In the genomic region with DNA sequence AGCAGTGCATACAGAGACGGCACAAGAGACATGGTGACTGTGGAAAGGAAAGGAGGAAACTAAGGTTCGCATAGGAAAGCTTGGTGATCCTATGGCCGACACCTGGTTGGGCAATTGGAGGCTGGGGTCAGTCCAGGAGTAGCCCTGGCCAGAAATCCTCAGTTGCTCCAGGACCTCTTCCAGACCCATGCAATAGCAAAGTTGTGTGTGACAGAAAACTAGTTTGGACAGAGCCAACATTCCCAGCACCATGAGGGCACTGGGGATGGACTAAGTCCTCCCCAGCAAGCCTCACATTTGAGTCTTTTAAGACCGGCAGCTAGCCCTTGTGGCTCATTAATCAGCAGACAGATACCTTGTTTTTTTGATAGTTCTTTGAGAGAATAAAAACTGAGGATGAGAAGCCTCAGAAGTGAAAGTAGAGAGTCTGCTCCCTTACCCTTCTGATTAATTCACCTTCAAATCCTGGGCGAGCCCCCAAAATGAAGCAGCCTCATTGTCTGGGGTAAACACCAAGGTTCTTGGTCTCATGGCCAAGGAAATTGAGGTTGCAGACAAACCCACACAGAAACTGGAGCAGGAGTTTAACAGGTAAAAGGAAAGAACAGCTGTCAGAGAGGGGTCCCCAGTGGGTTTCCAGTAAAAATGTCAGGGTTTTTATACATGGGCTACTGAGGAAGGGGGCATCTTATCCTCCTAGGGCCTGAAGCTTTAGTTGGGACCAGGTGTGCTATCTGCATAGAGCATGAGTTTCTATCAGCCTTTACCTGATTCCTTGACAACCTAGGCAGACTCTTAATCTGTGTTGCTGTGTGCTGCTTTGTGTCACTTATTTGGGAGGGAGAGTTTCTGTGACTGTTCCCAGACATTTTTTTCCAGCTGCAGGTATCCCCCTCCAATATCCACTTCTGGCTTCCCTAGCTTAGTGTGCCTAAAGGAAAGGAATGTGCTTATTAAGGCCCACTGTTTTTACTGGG, we compare ENCODE assay signal across 10 cellular contexts. TPM values are rescaled to one million over a fixed set of nuclear protein-coding genes. Genes with fewer than 3 reads are reported as not detected.
A peak's percentile ranks its signal among the peaks of the same experiment; 100 is the strongest.
DNase-seq lines count a peak whose midpoint lies in the region; ATAC-seq and TF ChIP-seq lines count a peak whose summit lies in the region.
"Had no signal": no experiment of that assay in that cellular context is flagged by ENCODE, and none has a peak within 500 bp of the region (broad histone marks: within the 10 kb centered on the region; RNA-seq: fewer than 3 reads in every experiment).

No MANE protein-coding gene starts in this region.

- H3K27me3 ChIP-seq in CD8-positive, alpha-beta T cell (ENCODE audit: insufficient read depth, low read length), result no peaks in the 10 kb centered on the region
- H3K27me3 ChIP-seq: body of pancreas had no signal

- no peak for TF ChIP-seq CTCF in CD8-positive, alpha-beta T cell (IDR thresholded peaks at IDR 0.05)

- DNase-seq in CD8-positive, alpha-beta T cell, result peak in 4 of 7 experiments; percentile 53 to 65 (median 56)
- DNase-seq in LHCN-M2 (ENCODE audit: low read depth) (peak; percentile 51), memory B cell (ENCODE audit: low spot score in 2 of 2) (peak; percentile 29 to 35), H4 (ENCODE audit: low spot score) (no peak)
- DNase-seq in activated T-cell treated with anti-CD3 and anti-CD28 coated beads, Interleukin-2, amount 50 U/mL, for 24 hours, result peak; percentile 52

- no peak overlapping the region for H3K4me3 Mint-ChIP-seq in CD8-positive, alpha-beta T cell
- no peak overlapping the region for H3K4me3 Mint-ChIP-seq in activated T-cell treated with anti-CD3 and anti-CD28 coated beads, Interleukin-2, amount 50 U/mL, for 24 hours
- H3K4me3 Mint-ChIP-seq in memory B cell, result no peak overlapping the region
- H3K4me3 Mint-ChIP-seq: neural crest cell had no signal

- no peak overlapping the region for H3K4me3 ChIP-seq in CD8-positive, alpha-beta T cell (ENCODE audit: low read depth, low read length)
- H3K4me3 ChIP-seq: body of pancreas had no signal

- CTCF ChIA-PET in CD8-positive, alpha-beta T cell (lab: Charles Lee), result interaction anchor here (0.6 to 3.0 kb wide), 13 partner anchors 8 to 204 kb away, joined by 3 to 14 read pairs (median 4); no protein-coding TSS in a partner anchor

- peak overlapping the region; percentile 83 for H3K27ac Mint-ChIP-seq in CD8-positive, alpha-beta T cell
- H3K27ac Mint-ChIP-seq in activated T-cell treated with anti-CD3 and anti-CD28 coated beads, Interleukin-2, amount 50 U/mL, for 24 hours, result peak overlapping the region; percentile 79
- H3K27ac Mint-ChIP-seq in memory B cell, result peak overlapping the region; percentile 38

- intact Hi-C loops in CD8-positive, alpha-beta T cell (cut with DNase I, micrococcal nuclease), result loop anchor here (1.0 to 5.0 kb wide), 10 partner anchors 40 to 510 kb away; partner anchors contain the start of gene STK17B (in 1 of the 2)

- H3K9me3 ChIP-seq in CD8-positive, alpha-beta T cell (ENCODE audit: low read length), result peaks cover 19% of the 10 kb centered on the region

- no peaks in the 10 kb centered on the region for H3K27me3 Mint-ChIP-seq in CD8-positive, alpha-beta T cell (ENCODE audit: low read depth)
- no peaks in the 10 kb centered on the region for H3K27me3 Mint-ChIP-seq in activated T-cell treated with anti-CD3 and anti-CD28 coated beads, Interleukin-2, amount 50 U/mL, for 24 hours
- H3K27me3 Mint-ChIP-seq in memory B cell, result no peaks in the 10 kb centered on the region

- no peaks in the 10 kb centered on the region for H3K4me1 ChIP-seq in CD8-positive, alpha-beta T cell (ENCODE audit: insufficient read depth, low read length)
- H3K4me1 ChIP-seq: body of pancreas had no signal

- no peak overlapping the region for H3K27ac ChIP-seq in CD8-positive, alpha-beta T cell (ENCODE audit: low read depth, low read length)
- H3K27ac ChIP-seq: body of pancreas had no signal

- H3K36me3 ChIP-seq in CD8-positive, alpha-beta T cell (ENCODE audit: insufficient read depth, low read length), result peaks cover 16% of the 10 kb centered on the region

- ATAC-seq in CD8-positive, alpha-beta T cell, result peak; percentile 31
- ATAC-seq in memory B cell (ENCODE audit: low read depth), result peak; percentile 24
- no peak for ATAC-seq in GM21390 (IDR thresholded peaks at IDR 0.05; ENCODE audit: unreplicated experiment)
- no peak for ATAC-seq in GM21717 (IDR thresholded peaks at IDR 0.05; ENCODE audit: unreplicated experiment)
- no peak for ATAC-seq in HG02938 (IDR thresholded peaks at IDR 0.05; ENCODE audit: unreplicated experiment)
- ATAC-seq: body of pancreas had no signal

- H3K4me1 Mint-ChIP-seq in CD8-positive, alpha-beta T cell (ENCODE audit: low read depth), result peaks cover 39% of the 10 kb centered on the region
- peaks cover 10% of the 10 kb centered on the region for H3K4me1 Mint-ChIP-seq in activated T-cell treated with anti-CD3 and anti-CD28 coated beads, Interleukin-2, amount 50 U/mL, for 24 hours (ENCODE audit: low read depth)
- H3K4me1 Mint-ChIP-seq in memory B cell, result no peaks in the 10 kb centered on the region
- H3K4me1 Mint-ChIP-seq: neural crest cell had no signal

- H3K9me3 Mint-ChIP-seq in CD8-positive, alpha-beta T cell, result peaks cover 41% of the 10 kb centered on the region
- peaks cover 55% of the 10 kb centered on the region for H3K9me3 Mint-ChIP-seq in activated T-cell treated with anti-CD3 and anti-CD28 coated beads, Interleukin-2, amount 50 U/mL, for 24 hours
- peaks cover 13% of the 10 kb centered on the region for H3K9me3 Mint-ChIP-seq in memory B cell

- POLR2A ChIA-PET in CD8-positive, alpha-beta T cell (lab: Charles Lee), result interaction anchor here (0.7 to 2.2 kb wide), 13 partner anchors 12 to 101 kb away, joined by 3 to 6 read pairs (median 3); no protein-coding TSS in a partner anchor

- H3K36me3 Mint-ChIP-seq in CD8-positive, alpha-beta T cell, result peaks cover 66% of the 10 kb centered on the region
- peaks cover 85% of the 10 kb centered on the region for H3K36me3 Mint-ChIP-seq in activated T-cell treated with anti-CD3 and anti-CD28 coated beads, Interleukin-2, amount 50 U/mL, for 24 hours (ENCODE audit: low read depth)
- H3K36me3 Mint-ChIP-seq in memory B cell, result peaks cover 31% of the 10 kb centered on the region

RNA-seq across cellular contexts. Expression of gene STK17B, which starts 39.1 kb away (rescaled TPM):
- 100 to 1,000 TPM; 582 to 601 TPM for total RNA-seq in CD8-positive, alpha-beta T cell
- 119 and 126 TPM in 2 replicates for total RNA-seq in LHCN-M2 (2014; rRNA removed)
- polyA plus RNA-seq in LHCN-M2 (2012), result 21.2 TPM
- total RNA-seq in H4 (2014; rRNA removed; shearing (Covaris generic)), result 15.9 and 19.8 TPM in 2 replicates

Comparison
In these comparisons a context has a peak if more than half of its experiments do, and no peak if none do; other contexts are left out.
1. ATAC-seq: peak in CD8-positive, alpha-beta T cell (single experiment) and memory B cell (single experiment); none in GM21390 (single experiment), GM21717 (single experiment) and HG02938 (single experiment).
2. Peak in every context shown above with its lines, with median percentiles within 50 percentile points of each other: H3K27ac Mint-ChIP-seq.